In the genomic region with DNA sequence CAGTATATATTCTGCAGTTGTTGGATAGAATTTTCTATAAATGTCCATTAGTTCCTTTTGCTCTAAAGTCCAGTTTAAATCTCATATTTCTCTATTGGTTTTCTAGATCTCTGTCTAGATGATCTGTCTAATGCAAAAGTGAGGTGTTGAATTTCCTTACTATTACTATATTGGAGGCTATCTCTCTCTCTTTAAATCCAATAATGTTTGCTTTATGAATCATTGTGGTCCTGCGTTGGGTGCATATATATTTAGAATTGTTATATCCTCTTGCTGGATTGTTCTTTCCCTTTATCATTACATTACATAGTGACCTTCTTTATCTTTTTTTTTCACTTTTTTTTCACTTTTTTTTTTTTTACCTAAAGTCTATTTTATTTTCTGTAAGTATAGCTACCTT, we compare ENCODE assay signal across 28 cellular contexts.
"Had no signal": no experiment of that assay in that cellular context is flagged by ENCODE, and none has a peak within 500 bp of the region (broad histone marks: within the 10 kb centered on the region; RNA-seq: fewer than 3 reads in every experiment).

No MANE protein-coding gene starts in this region.

- H3K27ac ChIP-seq: hepatocyte, left lung, lower lobe of right lung, pancreas, prostate gland, skin epidermis, spleen, transverse colon, upper lobe of left lung, vagina had no signal

- H3K36me3 ChIP-seq: left lung, lower lobe of right lung, pancreas, prostate gland, spleen, transverse colon, upper lobe of left lung, vagina had no signal

- H3K4me2 ChIP-seq: hepatocyte had no signal

- H3K27me3 ChIP-seq: hepatocyte, left lung, pancreas, spleen, transverse colon, upper lobe of left lung, vagina had no signal

- H2AFZ ChIP-seq: hepatocyte had no signal

- H3K4me1 ChIP-seq: left lung, lower lobe of right lung, pancreas, prostate gland, spleen, transverse colon, upper lobe of left lung, vagina had no signal

- H3K9me3 ChIP-seq: lower lobe of right lung, pancreas, prostate gland, vagina had no signal

- H3K4me3 ChIP-seq: hepatocyte, left lung, lower lobe of right lung, pancreas, prostate gland, skin epidermis, spleen, transverse colon, upper lobe of left lung, vagina had no signal

- FAIRE-seq: keratinocyte, pancreas had no signal

- H3K79me2 ChIP-seq: hepatocyte had no signal

- ATAC-seq: left colon; left lung; lower lobe of right lung; naive thymus-derived CD8-positive, alpha-beta T cell; pancreas; right cardiac atrium; sciatic nerve; stimulated activated memory B cell treated with anti-CD40 and anti-IgM and Interleukin-4, amounts not matched to agents 10 μg/mL and 1 μg/mL and 100 μg/mL, for 72 hours; stimulated activated naive CD8-positive, alpha-beta T cell treated with anti-CD3 and anti-CD28 coated beads, Interleukin-15, amount 100 ng/mL, for 72 hours had no signal

- DNase-seq: left colon; left lung; lower lobe of right lung; mammary epithelial cell; mesenchymal stem cell; naive thymus-derived CD8-positive, alpha-beta T cell; nucleus accumbens; pancreas; posterior cingulate gyrus; retina; right cardiac atrium; spleen; stimulated activated CD4-positive, alpha-beta T cell treated with anti-CD3 and anti-CD28 coated beads, Interleukin-1b, Interleukin-23, amount 100 ng/mL, for 48 hours; stimulated activated CD4-positive, alpha-beta T cell treated with anti-CD3 and anti-CD28 coated beads, Interleukin-2, amount 100 ng/mL, for 48 hours; stimulated activated CD4-positive, alpha-beta T cell treated with anti-CD3 and anti-CD28 coated beads, Interleukin-4, amount 100 ng/mL, for 4 hours; stimulated activated CD8-positive, alpha-beta memory T cell treated with anti-CD3 and anti-CD28 coated beads, Interleukin-4, amount 100 ng/mL, for 48 hours; stimulated activated naive CD4-positive, alpha-beta T cell treated with Interleukin-2 at 50 U/mL for 16 hours; stimulated activated naive CD8-positive, alpha-beta T cell treated with anti-CD3 and anti-CD28 coated beads, Interleukin-15, amount 100 ng/mL, for 72 hours; substantia nigra; transverse colon; upper lobe of left lung had no signal
